Comparison of ENCODE assay signal across 27 cellular contexts in the genomic region with DNA sequence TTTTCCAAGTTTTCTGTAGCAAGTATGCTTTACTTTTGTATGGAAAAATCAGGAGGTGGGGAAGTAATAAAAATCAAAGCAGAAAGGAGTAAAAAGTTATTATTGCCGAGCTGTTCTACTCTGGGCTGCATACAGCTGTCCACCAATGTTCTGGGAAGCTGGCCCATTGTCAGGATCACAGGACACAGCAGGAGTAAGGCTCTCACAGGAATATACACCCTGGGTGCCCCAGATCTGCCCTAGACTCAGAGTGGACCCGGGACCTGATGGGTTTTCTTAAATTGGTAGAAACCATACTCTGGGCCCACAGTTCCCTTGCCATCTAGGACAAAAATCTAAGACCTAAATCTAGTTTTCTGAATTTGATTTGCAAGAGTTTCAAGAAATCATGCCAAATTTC.
"Had no signal": no experiment of that assay in that cellular context is flagged by ENCODE, and none has a peak within 500 bp of the region (broad histone marks: within the 10 kb centered on the region; RNA-seq: fewer than 3 reads in every experiment).

No MANE protein-coding gene starts in this region.

- H3K4me3 ChIP-seq: adrenal gland, MG63, SJSA1 had no signal

- H3K27me3 ChIP-seq: adrenal gland, SJSA1 had no signal

- H3K27ac ChIP-seq: adrenal gland, SJSA1 had no signal

- H3K36me3 ChIP-seq: adrenal gland, MG63, SJSA1 had no signal

- ATAC-seq: activated CD8-positive, alpha-beta T cell treated with anti-CD3 and anti-CD28 coated beads, Interleukin-2, amount 10 ng/mL, durations not matched to agents 7 days and 5 days; Panc1; WTC11 had no signal

- DNase-seq: activated CD4-positive, alpha-beta T cell treated with anti-CD3 and anti-CD28 coated beads for 48 hours; activated CD4-positive, alpha-beta T cell treated with anti-CD3 and anti-CD28 coated beads, Interleukin-2, amount 50 U/mL, for 4 hours; activated CD4-positive, CD25-positive, alpha-beta regulatory T cell treated with anti-CD3 and anti-CD28 coated beads, Interleukin-2, amount 50 U/mL, for 72 hours; activated CD8-positive, alpha-beta memory T cell treated with anti-CD3 and anti-CD28 coated beads, Interleukin-2, amount 50 U/mL, for 48 hours; activated CD8-positive, alpha-beta T cell treated with anti-CD3 and anti-CD28 coated beads, Interleukin-2, amount 10 ng/mL, durations not matched to agents 7 days and 5 days; activated naive CD4-positive, alpha-beta T cell treated with anti-CD3 and anti-CD28 coated beads, Interleukin-2, amount 50 U/mL, for 16 hours; activated naive CD8-positive, alpha-beta T cell treated with anti-CD3 and anti-CD28 coated beads, Interleukin-2, amount 10 ng/mL, durations not matched to agents 7 days and 5 days; activated T-cell treated with anti-CD3 and anti-CD28 coated beads, Interleukin-2, amount 50 U/mL, for 1 hour; adrenal gland; MG63; MV-4-11; NCI-H1092 treated with DMSO at 0.1 percent for 48 hours; NCI-H1417 treated with DMSO at 0.1 percent for 48 hours; NCI-H1694; NCI-H2029; NCI-H2107; NCI-H2171 treated with DMSO at 0.1 percent for 48 hours; NCI-H345; NCI-H510A treated with DMSO at 0.1 percent for 48 hours; NCI-H69; NK-92 treated with Interleukin-12 subunit alpha and Interleukin-12 subunit beta, amount 100 ng/mL, for 24 hours; OCI-M1; RPMI8226; SHP77 had no signal

- H3K9me3 ChIP-seq: adrenal gland, MG63, SJSA1 had no signal

- H3K4me1 ChIP-seq: adrenal gland, SJSA1 had no signal
